21 cellular contexts compared by ENCODE assay signal in genomic region chr3:194615221-194615620, GRCh38.
"Had no signal": no experiment of that assay in that cellular context is flagged by ENCODE, and none has a peak within 500 bp of the region (broad histone marks: within the 10 kb centered on the region; RNA-seq: fewer than 3 reads in every experiment).

No MANE protein-coding gene starts in this region.

- ATAC-seq: K562 had no signal

- H3K9me3 ChIP-seq: SK-N-SH had no signal

- H3K27me3 Mint-ChIP-seq: IgD-negative memory B cell had no signal

- H3K4me3 Mint-ChIP-seq: IgD-negative memory B cell had no signal

- H3K4me2 ChIP-seq: KMS-11, SK-N-SH had no signal

- H3K9ac ChIP-seq: KMS-11, SK-N-SH had no signal

- H3K27ac ChIP-seq: KMS-11 had no signal

- H3K9me3 Mint-ChIP-seq: IgD-negative memory B cell had no signal

- H3K27ac Mint-ChIP-seq: IgD-negative memory B cell had no signal

- H3K36me3 Mint-ChIP-seq: IgD-negative memory B cell had no signal

- DNase-seq: Kasumi-1, MM.1S, NCI-H1092 treated with DMSO at 0.1 percent for 48 hours, NCI-H1436, NCI-H187, NCI-H2029, NCI-H2081 treated with DMSO at 0.1 percent for 48 hours, NCI-H2171, NCI-H226, NCI-H446, NCI-H510A, NCI-H524 treated with DMSO at 0.1 percent for 48 hours, NCI-H69, NCI-H774, RPMI8226, SHP77, SK-N-SH had no signal

- FAIRE-seq: K562, RCC 7860 had no signal

- H3K4me3 ChIP-seq: K562 had no signal
